ENCODE assay signal across 13 cellular contexts in the genomic region with DNA sequence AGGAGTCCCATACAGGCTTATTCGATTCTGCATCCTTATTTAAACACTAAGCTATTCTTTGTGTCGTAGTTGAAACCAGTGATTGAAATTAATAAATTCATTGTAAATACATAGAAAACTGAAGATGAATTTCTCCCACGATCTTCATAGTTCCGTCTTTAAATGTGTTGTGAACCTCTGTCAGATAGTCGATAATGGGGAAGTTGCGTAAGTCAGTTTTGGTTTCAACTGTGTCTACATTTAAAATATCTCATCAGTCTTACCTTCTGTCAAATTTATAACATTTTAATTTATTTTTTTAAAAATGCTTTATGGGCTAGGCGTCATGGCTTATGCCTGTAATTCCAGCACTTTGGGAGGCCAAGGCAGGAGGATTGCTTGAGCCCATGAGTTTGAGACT. TPM values are rescaled to one million over a fixed set of nuclear protein-coding genes. Genes with fewer than 3 reads are reported as not detected.
DNase-seq lines count a peak whose midpoint lies in the region; ATAC-seq lines count a peak whose summit lies in the region.
"Had no signal": no experiment of that assay in that cellular context is flagged by ENCODE, and none has a peak within 500 bp of the region (broad histone marks: within the 10 kb centered on the region; RNA-seq: fewer than 3 reads in every experiment).

No MANE protein-coding gene starts in this region.

- no peak overlapping the region for H3K4me3 ChIP-seq in SJCRH30
- H3K4me3 ChIP-seq: transverse colon had no signal

- peaks cover 14% of the 10 kb centered on the region for H3K4me1 ChIP-seq in SJCRH30

- DNase-seq in AML-193 (lab: John Stamatoyannopoulos, UW) = peak; percentile 91 to 92
- peak; percentile 66 for DNase-seq in NOMO-1 treated with dmso at 0.1 percent for 144 hours (lab: John Stamatoyannopoulos, UW; ENCODE audit: unreplicated experiment)
- DNase-seq in SJCRH30 = no peak
- no peak for DNase-seq in GM19240 (ENCODE audit: insufficient read length, low spot score)
- DNase-seq in NCI-H2081 (lab: John Stamatoyannopoulos, UW) = no peak
- no peak for DNase-seq in NCI-H2081 treated with DMSO at 0.1 percent for 48 hours (lab: John Stamatoyannopoulos, UW)
- DNase-seq: DND-41, NCI-H226, T-cell, transverse colon had no signal

- H3K27me3 ChIP-seq in SJCRH30 = no peaks in the 10 kb centered on the region
- H3K27me3 ChIP-seq: transverse colon had no signal

- H3K9me3 ChIP-seq in SJCRH30 (replicated peaks) = no peaks in the 10 kb centered on the region
- H3K9me3 ChIP-seq: transverse colon had no signal

- peaks cover 6% of the 10 kb centered on the region for H3K36me3 ChIP-seq in SJCRH30
- H3K36me3 ChIP-seq: transverse colon had no signal

- ATAC-seq in GM19467 (IDR thresholded peaks at IDR 0.05; ENCODE audit: unreplicated experiment) = peak; percentile 61
- peak; percentile 71 for ATAC-seq in HG03025 (IDR thresholded peaks at IDR 0.05; ENCODE audit: low FRiP score, unreplicated experiment)
- ATAC-seq: T-cell had no signal

- H3K27ac ChIP-seq in SJCRH30 = no peak overlapping the region
- H3K27ac ChIP-seq: 22Rv1, transverse colon had no signal

RNA-seq across cellular contexts. Expression of gene STX11, which starts 12.7 kb away (rescaled TPM):
- 16.1 and 16.6 TPM in 2 replicates for total RNA-seq in SJCRH30 (2014; rRNA removed; shearing (Covaris generic))

Comparison
In these comparisons a context has a peak if more than half of its experiments do, and no peak if none do; other contexts are left out.
1. DNase-seq: peak in AML-193 (2 of 2) and NOMO-1 treated with dmso at 0.1 percent for 144 hours (single experiment); none in SJCRH30 (0 of 2), GM19240 (single experiment), NCI-H2081 (0 of 2) and NCI-H2081 treated with DMSO at 0.1 percent for 48 hours (single experiment).